In genomic region chr5:150251504-150251903, GRCh38 we compare ENCODE assay signal across 36 cellular contexts. TPM values are rescaled to one million over a fixed set of nuclear protein-coding genes. Genes with fewer than 3 reads are reported as not detected.
"Had no signal": no experiment of that assay in that cellular context is flagged by ENCODE, and none has a peak within 500 bp of the region (broad histone marks: within the 10 kb centered on the region; RNA-seq: fewer than 3 reads in every experiment).

No MANE protein-coding gene starts in this region.

- H3K27me3 Mint-ChIP-seq: activated CD4-positive, alpha-beta T cell treated with anti-CD3 and anti-CD28 coated beads, Interleukin-2, amount 10 ng/mL, durations not matched to agents 24 days and 14 days; activated CD8-positive, alpha-beta T cell treated with anti-CD3 and anti-CD28 coated beads for 36 hours; activated naive CD8-positive, alpha-beta T cell treated with anti-CD3 and anti-CD28 coated beads for 36 hours; brain had no signal

- ATAC-seq: activated CD8-positive, alpha-beta T cell treated with anti-CD3 and anti-CD28 coated beads for 36 hours; activated naive CD4-positive, alpha-beta T cell treated with anti-CD3 and anti-CD28 coated beads, Interleukin-2, amount 50 U/mL, for 72 hours; activated T-cell treated with anti-CD3 and anti-CD28 coated beads, Interleukin-2, amount 50 U/mL, for 4 hours; activated T-cell treated with anti-CD3 and anti-CD28 coated beads, Interleukin-2, amount 50 U/mL, for 72 hours; activated T-helper 17 cell treated with anti-CD3 and anti-CD28 coated beads, Interleukin-2, amount 50 U/mL, for 72 hours had no signal

- H3K4me3 ChIP-seq: adrenal gland, ascending aorta had no signal

- H3K9me3 Mint-ChIP-seq: activated B cell treated with CpG ODN at 0.5 μM for 24 hours; activated CD4-positive, alpha-beta memory T cell treated with anti-CD3 and anti-CD28 coated beads for 36 hours; activated CD4-positive, alpha-beta T cell treated with anti-CD3 and anti-CD28 coated beads, Interleukin-2, amount 10 ng/mL, durations not matched to agents 24 days and 14 days; activated CD8-positive, alpha-beta T cell treated with anti-CD3 and anti-CD28 coated beads for 36 hours; activated naive CD4-positive, alpha-beta T cell treated with anti-CD3 and anti-CD28 coated beads for 36 hours; activated naive CD4-positive, alpha-beta T cell treated with anti-CD3 and anti-CD28 coated beads, Interleukin-2, amount 50 U/mL, for 72 hours; activated naive CD8-positive, alpha-beta T cell treated with anti-CD3 and anti-CD28 coated beads for 36 hours; activated T-cell treated with anti-CD3 and anti-CD28 coated beads, Interleukin-2, amount 50 U/mL, for 4 hours; activated T-cell treated with anti-CD3 and anti-CD28 coated beads, Interleukin-2, amount 50 U/mL, for 72 hours; activated T-helper 1 cell treated with anti-CD3 and anti-CD28 coated beads, Interleukin-12 subunit alpha, Interleukin-12 subunit beta, Interleukin-2, Interleukin-4 antibody, amounts not matched to agents 30 ng/mL and 10 ng/mL and 1 ng/mL, durations not matched to agents 14 hours and 24 hours and 36 hours; activated T-helper 17 cell treated with anti-CD3 and anti-CD28 coated beads, Interleukin-2, amount 50 U/mL, for 72 hours; brain; T-helper 1 cell treated with Interleukin-12 subunit alpha and Interleukin-12 subunit beta and Interleukin-4 antibody, amounts not matched to agents 30 μg/mL and 1 μg/mL, for 36 hours; T-helper 2 cell treated with Interferon-gamma antibody and Interleukin-4, amounts not matched to agents 5 μg/mL and 100 μg/mL, for 36 hours had no signal

- H3K27ac Mint-ChIP-seq: activated B cell treated with CpG ODN at 0.5 μM for 24 hours; activated CD4-positive, alpha-beta memory T cell treated with anti-CD3 and anti-CD28 coated beads for 36 hours; activated CD4-positive, alpha-beta T cell treated with anti-CD3 and anti-CD28 coated beads, Interleukin-2, amount 10 ng/mL, durations not matched to agents 24 days and 14 days; activated CD8-positive, alpha-beta T cell treated with anti-CD3 and anti-CD28 coated beads for 36 hours; activated naive CD4-positive, alpha-beta T cell treated with anti-CD3 and anti-CD28 coated beads for 36 hours; activated naive CD4-positive, alpha-beta T cell treated with anti-CD3 and anti-CD28 coated beads, Interleukin-2, amount 50 U/mL, for 72 hours; activated naive CD8-positive, alpha-beta T cell treated with anti-CD3 and anti-CD28 coated beads for 36 hours; activated T-cell treated with anti-CD3 and anti-CD28 coated beads, Interleukin-2, amount 50 U/mL, for 72 hours; activated T-helper 1 cell treated with anti-CD3 and anti-CD28 coated beads, Interleukin-12 subunit alpha, Interleukin-12 subunit beta, Interleukin-2, Interleukin-4 antibody, amounts not matched to agents 30 ng/mL and 10 ng/mL and 1 ng/mL, durations not matched to agents 14 hours and 24 hours and 36 hours; activated T-helper 17 cell treated with anti-CD3 and anti-CD28 coated beads, Interleukin-2, amount 50 U/mL, for 72 hours; brain; T-helper 1 cell treated with Interleukin-12 subunit alpha and Interleukin-12 subunit beta and Interleukin-4 antibody, amounts not matched to agents 30 μg/mL and 1 μg/mL, for 36 hours; T-helper 2 cell treated with Interferon-gamma antibody and Interleukin-4, amounts not matched to agents 5 μg/mL and 100 μg/mL, for 36 hours had no signal

- H3K27ac ChIP-seq: adrenal gland, ascending aorta, VCaP had no signal

- H3K4me1 Mint-ChIP-seq: activated B cell treated with CpG ODN at 0.5 μM for 24 hours; activated CD4-positive, alpha-beta T cell treated with anti-CD3 and anti-CD28 coated beads, Interleukin-2, amount 10 ng/mL, durations not matched to agents 24 days and 14 days; activated naive CD8-positive, alpha-beta T cell treated with anti-CD3 and anti-CD28 coated beads for 36 hours; activated T-helper 17 cell treated with anti-CD3 and anti-CD28 coated beads, Interleukin-2, amount 50 U/mL, for 72 hours had no signal

- H3K4me1 ChIP-seq: adrenal gland, ascending aorta had no signal

- H3K27me3 ChIP-seq: adrenal gland, ascending aorta had no signal

- H3K36me3 ChIP-seq: adrenal gland, ascending aorta had no signal

- H3K4me3 Mint-ChIP-seq: activated B cell treated with CpG ODN at 0.5 μM for 24 hours; activated CD4-positive, alpha-beta memory T cell treated with anti-CD3 and anti-CD28 coated beads for 36 hours; activated CD4-positive, alpha-beta T cell treated with anti-CD3 and anti-CD28 coated beads, Interleukin-2, amount 10 ng/mL, durations not matched to agents 24 days and 14 days; activated CD8-positive, alpha-beta T cell treated with anti-CD3 and anti-CD28 coated beads for 36 hours; activated naive CD4-positive, alpha-beta T cell treated with anti-CD3 and anti-CD28 coated beads for 36 hours; activated naive CD8-positive, alpha-beta T cell treated with anti-CD3 and anti-CD28 coated beads for 36 hours; activated T-cell treated with anti-CD3 and anti-CD28 coated beads, Interleukin-2, amount 50 U/mL, for 4 hours; activated T-cell treated with anti-CD3 and anti-CD28 coated beads, Interleukin-2, amount 50 U/mL, for 72 hours; activated T-helper 1 cell treated with anti-CD3 and anti-CD28 coated beads, Interleukin-12 subunit alpha, Interleukin-12 subunit beta, Interleukin-2, Interleukin-4 antibody, amounts not matched to agents 30 ng/mL and 10 ng/mL and 1 ng/mL, durations not matched to agents 14 hours and 24 hours and 36 hours; activated T-helper 17 cell treated with anti-CD3 and anti-CD28 coated beads, Interleukin-2, amount 50 U/mL, for 72 hours; brain; T-helper 1 cell treated with Interleukin-12 subunit alpha and Interleukin-12 subunit beta and Interleukin-4 antibody, amounts not matched to agents 30 μg/mL and 1 μg/mL, for 36 hours; T-helper 2 cell treated with Interferon-gamma antibody and Interleukin-4, amounts not matched to agents 5 μg/mL and 100 μg/mL, for 36 hours had no signal

- H3K36me3 Mint-ChIP-seq: activated CD4-positive, alpha-beta memory T cell treated with anti-CD3 and anti-CD28 coated beads for 36 hours; activated naive CD4-positive, alpha-beta T cell treated with anti-CD3 and anti-CD28 coated beads, Interleukin-2, amount 50 U/mL, for 72 hours; activated naive CD8-positive, alpha-beta T cell treated with anti-CD3 and anti-CD28 coated beads for 36 hours had no signal

- H3K9me3 ChIP-seq: adrenal gland, ascending aorta had no signal

- DNase-seq: activated B cell treated with CpG ODN at 0.5 μM for 24 hours; activated CD4-positive, alpha-beta memory T cell treated with anti-CD3 and anti-CD28 coated beads for 36 hours; activated CD4-positive, alpha-beta T cell treated with anti-CD3 and anti-CD28 coated beads for 4 hours; activated CD4-positive, alpha-beta T cell treated with anti-CD3 and anti-CD28 coated beads, Interleukin-2, amount 10 ng/mL, durations not matched to agents 24 days and 14 days; activated CD4-positive, alpha-beta T cell treated with anti-CD3 and anti-CD28 coated beads, Interleukin-2, amount 50 U/mL, for 1 hour; activated CD4-positive, alpha-beta T cell treated with anti-CD3 and anti-CD28 coated beads, Interleukin-2, amount 50 U/mL, for 4 hours; activated CD4-positive, CD25-positive, alpha-beta regulatory T cell treated with anti-CD3 and anti-CD28 coated beads, Interleukin-2, amount 50 U/mL, for 72 hours; activated CD8-positive, alpha-beta memory T cell treated with anti-CD3 and anti-CD28 coated beads, Interleukin-2, amount 50 U/mL, for 4 hours; activated CD8-positive, alpha-beta T cell treated with anti-CD3 and anti-CD28 coated beads for 36 hours; activated effector memory CD4-positive, alpha-beta T cell treated with anti-CD3 and anti-CD28 coated beads, Interleukin-2, amount 50 U/mL, for 16 hours; activated gamma-delta T cell treated with Interleukin-2 at 50 U/mL for 16 hours; activated naive CD4-positive, alpha-beta T cell; activated naive CD4-positive, alpha-beta T cell treated with anti-CD3 and anti-CD28 coated beads for 36 hours; activated naive CD4-positive, alpha-beta T cell treated with anti-CD3 and anti-CD28 coated beads, Interleukin-2, amount 50 U/mL, for 16 hours; activated naive CD8-positive, alpha-beta T cell treated with anti-CD3 and anti-CD28 coated beads for 36 hours; activated T-cell treated with anti-CD3 and anti-CD28 coated beads for 4 hours; activated T-cell treated with anti-CD3 and anti-CD28 coated beads, Interleukin-2, amount 50 U/mL, for 1 hour; activated T-cell treated with anti-CD3 and anti-CD28 coated beads, Interleukin-2, amount 50 U/mL, for 4 hours; activated T-cell treated with anti-CD3 and anti-CD28 coated beads, Interleukin-2, amount 50 U/mL, for 72 hours; adrenal gland; amygdala; anterior cingulate cortex; central memory CD4-positive, alpha-beta T cell; SW 1271; T-helper 1 cell; T-helper 2 cell; T-helper 9 cell had no signal

RNA-seq across cellular contexts. Expression of gene CAMK2A, which starts 38.1 kb away (rescaled TPM):
- total RNA-seq: activated B cell treated with CpG ODN at 0.5 μM for 24 hours; activated CD4-positive, alpha-beta memory T cell treated with anti-CD3 and anti-CD28 coated beads for 36 hours; activated CD4-positive, alpha-beta T cell treated with anti-CD3 and anti-CD28 coated beads, Interleukin-2, amount 10 ng/mL, durations not matched to agents 24 days and 14 days; activated CD8-positive, alpha-beta memory T cell treated with anti-CD3 and anti-CD28 coated beads for 36 hours; activated CD8-positive, alpha-beta T cell treated with anti-CD3 and anti-CD28 coated beads for 36 hours; activated naive CD4-positive, alpha-beta T cell treated with anti-CD3 and anti-CD28 coated beads for 36 hours; activated naive CD4-positive, alpha-beta T cell treated with anti-CD3 and anti-CD28 coated beads, Interleukin-2, amount 50 U/mL, for 72 hours; activated naive CD8-positive, alpha-beta T cell treated with anti-CD3 and anti-CD28 coated beads for 36 hours; activated T-cell treated with anti-CD3 and anti-CD28 coated beads, Interleukin-2, amount 50 U/mL, for 4 hours; activated T-cell treated with anti-CD3 and anti-CD28 coated beads, Interleukin-2, amount 50 U/mL, for 72 hours; activated T-helper 1 cell treated with anti-CD3 and anti-CD28 coated beads, Interleukin-12 subunit alpha, Interleukin-12 subunit beta, Interleukin-2, Interleukin-4 antibody, amounts not matched to agents 30 ng/mL and 10 ng/mL and 1 ng/mL, durations not matched to agents 14 hours and 24 hours and 36 hours; activated T-helper 17 cell treated with anti-CD3 and anti-CD28 coated beads, Interleukin-2, amount 50 U/mL, for 72 hours; ascending aorta had no signal

RNA-seq across cellular contexts. Expression of gene ARSI, which starts 51.2 kb away (rescaled TPM):
- total RNA-seq: activated B cell treated with CpG ODN at 0.5 μM for 24 hours; activated CD4-positive, alpha-beta memory T cell treated with anti-CD3 and anti-CD28 coated beads for 36 hours; activated CD4-positive, alpha-beta T cell treated with anti-CD3 and anti-CD28 coated beads, Interleukin-2, amount 10 ng/mL, durations not matched to agents 24 days and 14 days; activated CD8-positive, alpha-beta memory T cell treated with anti-CD3 and anti-CD28 coated beads for 36 hours; activated CD8-positive, alpha-beta T cell treated with anti-CD3 and anti-CD28 coated beads for 36 hours; activated naive CD4-positive, alpha-beta T cell treated with anti-CD3 and anti-CD28 coated beads for 36 hours; activated naive CD4-positive, alpha-beta T cell treated with anti-CD3 and anti-CD28 coated beads, Interleukin-2, amount 50 U/mL, for 72 hours; activated naive CD8-positive, alpha-beta T cell treated with anti-CD3 and anti-CD28 coated beads for 36 hours; activated T-cell treated with anti-CD3 and anti-CD28 coated beads, Interleukin-2, amount 50 U/mL, for 4 hours; activated T-cell treated with anti-CD3 and anti-CD28 coated beads, Interleukin-2, amount 50 U/mL, for 72 hours; activated T-helper 1 cell treated with anti-CD3 and anti-CD28 coated beads, Interleukin-12 subunit alpha, Interleukin-12 subunit beta, Interleukin-2, Interleukin-4 antibody, amounts not matched to agents 30 ng/mL and 10 ng/mL and 1 ng/mL, durations not matched to agents 14 hours and 24 hours and 36 hours; activated T-helper 17 cell treated with anti-CD3 and anti-CD28 coated beads, Interleukin-2, amount 50 U/mL, for 72 hours; ascending aorta had no signal
